10 cellular contexts compared by ENCODE assay signal in the genomic region with DNA sequence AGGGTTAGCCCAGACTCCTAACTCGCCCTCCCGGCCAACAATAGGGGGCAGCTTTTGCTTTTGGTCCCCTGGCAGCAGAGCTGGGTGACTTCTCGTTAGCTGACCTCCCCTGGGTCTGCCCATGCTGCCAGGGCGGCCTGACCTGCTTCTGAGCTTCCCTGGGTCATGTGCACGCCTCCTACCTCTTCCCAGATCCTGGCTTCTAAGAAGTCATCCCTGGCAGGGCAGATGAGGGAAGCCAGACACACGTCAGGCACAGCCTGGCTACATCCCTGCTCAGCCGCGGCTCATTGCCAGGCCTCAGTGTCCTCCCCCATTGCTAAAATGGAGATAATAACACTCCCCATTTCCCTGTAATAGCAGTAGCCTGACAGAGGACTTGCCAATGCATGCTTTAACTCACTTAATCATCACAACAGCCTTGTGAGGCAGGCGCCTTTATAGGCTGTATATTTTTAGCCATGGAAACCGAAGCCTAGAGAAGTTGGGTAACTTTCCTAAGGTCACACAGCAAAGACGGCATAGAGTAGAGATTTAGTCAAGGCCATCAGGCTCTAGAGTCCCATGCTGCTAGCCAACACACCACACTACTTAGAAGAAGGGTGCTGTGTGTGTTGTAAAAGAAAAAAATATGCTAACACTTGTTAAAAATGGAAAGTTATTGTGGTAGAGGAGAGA. TPM values are rescaled to one million over a fixed set of nuclear protein-coding genes. Genes with fewer than 3 reads are reported as not detected.
DNase-seq lines count a peak whose midpoint lies in the region; ATAC-seq, FAIRE-seq and TF ChIP-seq lines count a peak whose summit lies in the region.
"Had no signal": no experiment of that assay in that cellular context is flagged by ENCODE, and none has a peak within 500 bp of the region (broad histone marks: within the 10 kb centered on the region; RNA-seq: fewer than 3 reads in every experiment).

No MANE protein-coding gene starts in this region.

- H3K4me3 Mint-ChIP-seq in memory B cell: peak overlapping the region; percentile 36

- peaks cover 0 to 11% (median 6%) of the 10 kb centered on the region in 4 donors for H3K4me1 ChIP-seq in liver (ENCODE audit: control insufficient read depth in 4 of 4, insufficient read depth in 4 of 4, low read length in 3 of 4)
- H3K4me1 ChIP-seq in HepG2 (ENCODE audit: insufficient read depth, low read length): peaks cover 8% of the 10 kb centered on the region; the same call in 1 of the 2 replicates
- H3K4me1 ChIP-seq in aorta (ENCODE audit: control insufficient read depth in 1 of 2, insufficient read depth in 2 of 2, low read length in 2 of 2): peaks cover 0 to 5% of the 10 kb centered on the region in 2 donors
- H3K4me1 ChIP-seq in mucosa of descending colon (ENCODE audit: low read depth): peaks cover 8% of the 10 kb centered on the region
- H3K4me1 ChIP-seq: parathyroid adenoma had no signal

- BruUV-seq in HepG2 (replicated peaks; lab: Mats Ljungman, UMichigan): no TSS peak

- H3K27me3 Mint-ChIP-seq in memory B cell: no peaks in the 10 kb centered on the region

- H3K4me3 ChIP-seq in liver (ENCODE audit: low read depth in 1 of 3, low read length in 3 of 3) (peak overlapping the region in 1 of 3 donors; percentile 52), HepG2 (replicated peaks in 1 of 3; ENCODE audit: insufficient read depth in 1 of 3, low read depth in 2 of 3, low read length in 3 of 3) (no peak overlapping the region), choroid plexus epithelial cell (ENCODE audit: low read depth, low read length) (no peak overlapping the region), aorta (ENCODE audit: low read length in 2 of 2) (peak overlapping the region in 1 of 2 donors; percentile 67), mucosa of descending colon (no peak overlapping the region)

- TF ChIP-seq EP300 in HepG2 (IDR thresholded peaks at IDR 0.05; ENCODE audit: low read depth in 2 of 2, low read length in 2 of 2) (no peak), HepG2 (CRISPR knock-in tag; IDR thresholded peaks at IDR 0.05; ENCODE audit: borderline replicate concordance) (no peak)

- peaks cover 5% of the 10 kb centered on the region for H3K36me3 Mint-ChIP-seq in memory B cell

- H3K79me2 ChIP-seq in HepG2 (ENCODE audit: insufficient read depth, low read length): no peaks in the 10 kb centered on the region
- H3K79me2 ChIP-seq: parathyroid adenoma had no signal

- no peaks in the 10 kb centered on the region for H3K27me3 ChIP-seq in liver (ENCODE audit: control insufficient read depth in 4 of 4, insufficient read depth in 4 of 4, low read length in 3 of 4)
- peaks cover 8 to 52% of the 10 kb centered on the region in 2 experiments; a peak in 4 of 5 replicates for H3K27me3 ChIP-seq in HepG2 (ENCODE audit: control insufficient read depth in 1 of 2, insufficient read depth in 2 of 2, low read length in 2 of 2)
- no peaks in the 10 kb centered on the region for H3K27me3 ChIP-seq in aorta (ENCODE audit: control insufficient read depth in 1 of 2, insufficient read depth in 2 of 2, low read length in 1 of 2)

- H3K9me3 ChIP-seq in liver (ENCODE audit: control insufficient read depth in 4 of 4, low read length in 3 of 4): no peaks in the 10 kb centered on the region
- H3K9me3 ChIP-seq in HepG2 (ENCODE audit: low read length): no peaks in the 10 kb centered on the region
- no peaks in the 10 kb centered on the region for H3K9me3 ChIP-seq in aorta (ENCODE audit: control insufficient read depth, low read length)
- no peaks in the 10 kb centered on the region for H3K9me3 ChIP-seq in mucosa of descending colon

- DNase-seq in HepG2 (ENCODE audit: low spot score) (no peak), choroid plexus epithelial cell (ENCODE audit: low read depth) (peak; percentile 21), memory B cell (ENCODE audit: low spot score in 2 of 2) (no peak), aorta (peak in 1 of 2 donors; percentile 72), mucosa of descending colon (no peak)
- DNase-seq in activated naive CD4-positive, alpha-beta T cell (lab: John Stamatoyannopoulos, UW): no peak
- DNase-seq: cortex of kidney had no signal

- peak overlapping the region; percentile 1 for H3K27ac Mint-ChIP-seq in memory B cell

- CTCF ChIA-PET in HepG2 (lab: Yijun Ruan, JAX; ENCODE audit: low intra/inter-chr PET ratio, low total read pairs): no interaction called here

- FAIRE-seq in HepG2 (lab: Jason Lieb, UNC): no peak

- no peaks in the 10 kb centered on the region for H4K20me1 ChIP-seq in HepG2 (ENCODE audit: insufficient read depth, low read length)

- intact Hi-C loops in HepG2 (cut with micrococcal nuclease; ENCODE audit: unreplicated experiment) (loop anchor here (5.0 kb wide), 1 partner anchor 69 kb away; no protein-coding TSS in a partner anchor), aorta (cut with DNase I) (loop anchor here (5.0 kb wide), 2 partner anchors 54 to 79 kb away; no protein-coding TSS in a partner anchor), mucosa of descending colon (cut with DNase I, micrococcal nuclease) (no loop called here)

- 66% methylated on average over 11 of the region's 11 CpGs for WGBS in liver
- 20% methylated on average over 5 of the region's 11 CpGs for WGBS in HepG2 (ENCODE audit: low lambda C conversion rate)
- 16 to 19% methylated on average over 11 of the region's 11 CpGs for WGBS in aorta, 2 donors

- peaks cover 0 to 2% (median 0%) of the 10 kb centered on the region in 4 donors for H3K36me3 ChIP-seq in liver (ENCODE audit: control insufficient read depth in 4 of 4, insufficient read depth in 3 of 4, low read depth in 1 of 4, low read length in 3 of 4)
- H3K36me3 ChIP-seq in HepG2 (replicated peaks in 1 of 2; ENCODE audit: control insufficient read depth in 1 of 2, insufficient read depth in 2 of 2, low read length in 2 of 2): no peaks in the 10 kb centered on the region
- H3K36me3 ChIP-seq in aorta (ENCODE audit: control insufficient read depth in 1 of 2, insufficient read depth in 2 of 2, low read length in 1 of 2): peaks cover 0 to 4% of the 10 kb centered on the region in 2 donors
- H3K36me3 ChIP-seq in mucosa of descending colon (ENCODE audit: low read depth): peaks cover 1% of the 10 kb centered on the region

- H3K27ac ChIP-seq in liver (ENCODE audit: low read depth in 1 of 2, low read length in 2 of 2) (peak overlapping the region; percentile 25 to 54), HepG2 (ENCODE audit: extremely low read length, insufficient read depth, low read length) (no peak overlapping the region), aorta (ENCODE audit: low read depth in 1 of 2, low read length in 2 of 2) (peak overlapping the region in 1 of 2 donors; percentile 43)
- H3K27ac ChIP-seq: parathyroid adenoma had no signal

- no peak for TF ChIP-seq CTCF in liver (IDR thresholded peaks at IDR 0.05; ENCODE audit: low read depth, low read length, missing input control)
- TF ChIP-seq CTCF in HepG2 (CRISPR knock-in tag; IDR thresholded peaks at IDR 0.05): no peak
- TF ChIP-seq CTCF in choroid plexus epithelial cell (conservative IDR thresholded peaks at IDR 0.05; ENCODE audit: low read depth, low read length): no peak
- TF ChIP-seq CTCF in mucosa of descending colon (IDR thresholded peaks at IDR 0.05): no peak

- no peak for ATAC-seq in HepG2
- ATAC-seq in memory B cell (ENCODE audit: low read depth): no peak
- peak; percentile 38 for ATAC-seq in aorta (ENCODE audit: low FRiP score)
- ATAC-seq in HG02884 (IDR thresholded peaks at IDR 0.05; ENCODE audit: unreplicated experiment): no peak
- ATAC-seq in mucosa of descending colon: no peak

- POLR2A ChIA-PET in HepG2 (lab: Yijun Ruan, JAX): no interaction called here

- no peak overlapping the region for H3K9ac ChIP-seq in liver (ENCODE audit: low read depth in 1 of 2, low read length in 2 of 2)
- H3K9ac ChIP-seq in HepG2 (ENCODE audit: insufficient read depth, low read depth, low read length): no peak overlapping the region
- H3K9ac ChIP-seq: parathyroid adenoma had no signal

- TF ChIP-seq POLR2A in HepG2 (IDR thresholded peaks at IDR 0.05; ENCODE audit: insufficient read depth in 1 of 2, low read depth in 2 of 2, low read length in 2 of 2): no peak

- peaks cover 27% of the 10 kb centered on the region for H3K4me1 Mint-ChIP-seq in memory B cell

- H3K9me3 Mint-ChIP-seq in memory B cell: no peaks in the 10 kb centered on the region

- no peak overlapping the region for H3K4me2 ChIP-seq in HepG2 (ENCODE audit: low read depth, low read length)

- in situ Hi-C loops in HepG2 (cut with HindIII; ENCODE audit: extremely low pct_ligation_motif_present, low pct_unique_long_range_greater_than_20kb): no loop called here

- TF ChIP-seq RAD21 in liver (IDR thresholded peaks at IDR 0.05) (peak in 1 of 2 donors; percentile 25), HepG2 (CRISPR knock-in tag; IDR thresholded peaks at IDR 0.05) (no peak)

- H2AFZ ChIP-seq in HepG2 (ENCODE audit: low read length): no peak overlapping the region
- H2AFZ ChIP-seq: parathyroid adenoma had no signal

RNA-seq across cellular contexts. Expression of a gene that starts 2.1 kb away (rescaled TPM):
- total RNA-seq in liver (1 to 10 TPM; 3.0 to 4.6 TPM), HepG2 (2016; rRNA removed; fragmentation: Illumina TruSeq; extraction: Trizol) (not detected in 2 replicates), aorta (10 to 100 TPM; 13.1 to 18.7 TPM), mucosa of descending colon (10 to 100 TPM; 24.8 to 27.8 (median 25.6) TPM)
- polyA plus RNA-seq in liver (1 to 10 TPM; 1.2 to 2.5 TPM), HepG2 (2011; rRNA removed) (0.03 TPM in 2 replicates), aorta (10 to 100 TPM; 23.5 to 25.2 TPM)
- 0.10 TPM in 1 of 2 replicates, not detected in the other for total RNA-seq in HepG2 (2016; cell fraction: cytosol; rRNA removed; fragmentation: Illumina TruSeq; extraction: Trizol; ENCODE audit: low read depth)
- total RNA-seq in HepG2 (2016; cell fraction: insoluble cytoplasmic fraction; rRNA removed; fragmentation: Illumina TruSeq; extraction: Trizol): 0.02 TPM in 1 of 2 replicates, not detected in the other
- not detected in 2 replicates for total RNA-seq in HepG2 (2016; cell fraction: membrane; rRNA removed; fragmentation: Illumina TruSeq; extraction: Trizol)
- 0.09 TPM in 1 of 2 replicates, not detected in the other for total RNA-seq in HepG2 (2016; cell fraction: nucleus; rRNA removed; fragmentation: Illumina TruSeq; extraction: Trizol)
- 0.01 and 0.04 TPM in 2 replicates for polyA plus RNA-seq in HepG2 (2011; cell fraction: cytosol; rRNA removed)
- 0.02 TPM in 1 of 2 replicates, not detected in the other for polyA plus RNA-seq in HepG2 (2011; cell fraction: nucleus; rRNA removed)
- 0.04 TPM in 2 replicates for polyA plus RNA-seq in HepG2 (2012)
- 0.01 TPM in 1 of 2 replicates, not detected in the other for polyA plus RNA-seq in HepG2 (2016; cell fraction: cytosol; fragmentation: Illumina TruSeq; extraction: Trizol; ENCODE audit: low read depth)
- not detected in 2 replicates for polyA plus RNA-seq in HepG2 (2016; cell fraction: insoluble cytoplasmic fraction; fragmentation: Illumina TruSeq; extraction: Trizol; ENCODE audit: low read depth)
- not detected in 2 replicates for polyA plus RNA-seq in HepG2 (2016; cell fraction: membrane; fragmentation: Illumina TruSeq; extraction: Trizol; ENCODE audit: low read depth)
- polyA plus RNA-seq in HepG2 (2016; cell fraction: nucleus; fragmentation: Illumina TruSeq; extraction: Trizol; ENCODE audit: insufficient read depth, low read depth): 0.12 TPM in 1 of 2 replicates, not detected in the other
- 0.07 and 0.12 TPM in 2 replicates for polyA minus RNA-seq in HepG2 (2011; rRNA and poly(A)+ RNA removed; ENCODE audit: low replicate concordance)
- polyA minus RNA-seq in HepG2 (2011; cell fraction: cytosol; rRNA and poly(A)+ RNA removed): not detected in 2 replicates
- polyA minus RNA-seq in HepG2 (2011; cell fraction: nucleus; rRNA and poly(A)+ RNA removed): not detected in 2 replicates

RNA-seq across cellular contexts. Expression of a gene that starts 6.0 kb away (rescaled TPM):
- total RNA-seq in liver: 10 to 100 TPM; 34.1 to 42.8 TPM
- polyA plus RNA-seq in liver: 10 to 100 TPM; 43.0 to 74.1 TPM
- 22.1 and 41.4 TPM in 2 replicates for total RNA-seq in HepG2 (2016; rRNA removed; fragmentation: Illumina TruSeq; extraction: Trizol)
- total RNA-seq in HepG2 (2016; cell fraction: cytosol; rRNA removed; fragmentation: Illumina TruSeq; extraction: Trizol; ENCODE audit: low read depth): 12.1 and 13.3 TPM in 2 replicates
- 22.4 and 41.9 TPM in 2 replicates for total RNA-seq in HepG2 (2016; cell fraction: insoluble cytoplasmic fraction; rRNA removed; fragmentation: Illumina TruSeq; extraction: Trizol)
- 14.7 and 18.6 TPM in 2 replicates for total RNA-seq in HepG2 (2016; cell fraction: membrane; rRNA removed; fragmentation: Illumina TruSeq; extraction: Trizol)
- 27.0 and 34.8 TPM in 2 replicates for total RNA-seq in HepG2 (2016; cell fraction: nucleus; rRNA removed; fragmentation: Illumina TruSeq; extraction: Trizol)
- polyA plus RNA-seq in HepG2 (2011; rRNA removed): 85.2 and 95.6 TPM in 2 replicates
- polyA plus RNA-seq in HepG2 (2011; cell fraction: cytosol; rRNA removed): 78.6 and 141 TPM in 2 replicates
- 73.7 and 97.1 TPM in 2 replicates for polyA plus RNA-seq in HepG2 (2011; cell fraction: nucleus; rRNA removed)
- polyA plus RNA-seq in HepG2 (2012): 33.8 and 38.8 TPM in 2 replicates
- 19.2 and 22.6 TPM in 2 replicates for polyA plus RNA-seq in HepG2 (2016; cell fraction: cytosol; fragmentation: Illumina TruSeq; extraction: Trizol; ENCODE audit: low read depth)
- 24.5 and 27.8 TPM in 2 replicates for polyA plus RNA-seq in HepG2 (2016; cell fraction: insoluble cytoplasmic fraction; fragmentation: Illumina TruSeq; extraction: Trizol; ENCODE audit: low read depth)
- polyA plus RNA-seq in HepG2 (2016; cell fraction: membrane; fragmentation: Illumina TruSeq; extraction: Trizol; ENCODE audit: low read depth): 17.9 and 18.5 TPM in 2 replicates
- 58.4 and 61.4 TPM in 2 replicates for polyA plus RNA-seq in HepG2 (2016; cell fraction: nucleus; fragmentation: Illumina TruSeq; extraction: Trizol; ENCODE audit: insufficient read depth, low read depth)
- polyA minus RNA-seq in HepG2 (2011; rRNA and poly(A)+ RNA removed; ENCODE audit: low replicate concordance): 67.3 and 95.2 TPM in 2 replicates
- 29.1 and 32.2 TPM in 2 replicates for polyA minus RNA-seq in HepG2 (2011; cell fraction: cytosol; rRNA and poly(A)+ RNA removed)
- 7.9 and 10.6 TPM in 2 replicates for polyA minus RNA-seq in HepG2 (2011; cell fraction: nucleus; rRNA and poly(A)+ RNA removed)
- total RNA-seq in aorta: 10 to 100 TPM; 19.5 to 25.8 TPM
- 10 to 100 TPM; 24.9 to 75.9 TPM for polyA plus RNA-seq in aorta
- 10 to 100 TPM; 21.4 to 31.5 (median 23.9) TPM for total RNA-seq in mucosa of descending colon

RNA-seq across cellular contexts. Expression of a gene that starts 13.8 kb away (rescaled TPM):
- total RNA-seq in liver (1 to 10 TPM; 1.8 to 3.3 TPM), HepG2 (2016; rRNA removed; fragmentation: Illumina TruSeq; extraction: Trizol) (0.21 and 1.0 TPM in 2 replicates), aorta (10 to 100 TPM in 1 of 2 donors, 1 to 10 TPM in 1; 6.9 to 10.7 TPM), mucosa of descending colon (10 to 100 TPM in 2 of 3 donors, 1 to 10 TPM in 1; 8.1 to 14.2 (median 10.1) TPM)
- polyA plus RNA-seq in liver (1 to 10 TPM; 1.2 to 1.6 TPM), HepG2 (2011; rRNA removed) (0.55 and 0.86 TPM in 2 replicates), aorta (1 to 10 TPM; 1.1 to 2.6 TPM)
- total RNA-seq in HepG2 (2016; cell fraction: cytosol; rRNA removed; fragmentation: Illumina TruSeq; extraction: Trizol; ENCODE audit: low read depth): 0.10 and 0.26 TPM in 2 replicates
- 0.43 TPM in 1 of 2 replicates, not detected in the other for total RNA-seq in HepG2 (2016; cell fraction: insoluble cytoplasmic fraction; rRNA removed; fragmentation: Illumina TruSeq; extraction: Trizol)
- total RNA-seq in HepG2 (2016; cell fraction: membrane; rRNA removed; fragmentation: Illumina TruSeq; extraction: Trizol): 0.19 TPM in 1 of 2 replicates, not detected in the other
- total RNA-seq in HepG2 (2016; cell fraction: nucleus; rRNA removed; fragmentation: Illumina TruSeq; extraction: Trizol): 1.3 and 1.9 TPM in 2 replicates
- polyA plus RNA-seq in HepG2 (2011; cell fraction: cytosol; rRNA removed): 0.19 and 0.21 TPM in 2 replicates
- 3.8 and 4.6 TPM in 2 replicates for polyA plus RNA-seq in HepG2 (2011; cell fraction: nucleus; rRNA removed)
- polyA plus RNA-seq in HepG2 (2012): 0.71 and 0.78 TPM in 2 replicates
- polyA plus RNA-seq in HepG2 (2016; cell fraction: cytosol; fragmentation: Illumina TruSeq; extraction: Trizol; ENCODE audit: low read depth): 0.11 TPM in 1 of 2 replicates, not detected in the other
- not detected in 2 replicates for polyA plus RNA-seq in HepG2 (2016; cell fraction: insoluble cytoplasmic fraction; fragmentation: Illumina TruSeq; extraction: Trizol; ENCODE audit: low read depth)
- polyA plus RNA-seq in HepG2 (2016; cell fraction: membrane; fragmentation: Illumina TruSeq; extraction: Trizol; ENCODE audit: low read depth): 0.05 and 0.06 TPM in 2 replicates
- polyA plus RNA-seq in HepG2 (2016; cell fraction: nucleus; fragmentation: Illumina TruSeq; extraction: Trizol; ENCODE audit: insufficient read depth, low read depth): 0.44 and 0.88 TPM in 2 replicates
- 2.0 and 2.1 TPM in 2 replicates for polyA minus RNA-seq in HepG2 (2011; rRNA and poly(A)+ RNA removed; ENCODE audit: low replicate concordance)
- 0.18 and 0.30 TPM in 2 replicates for polyA minus RNA-seq in HepG2 (2011; cell fraction: cytosol; rRNA and poly(A)+ RNA removed)
- polyA minus RNA-seq in HepG2 (2011; cell fraction: nucleus; rRNA and poly(A)+ RNA removed): 3.1 and 3.3 TPM in 2 replicates

RNA-seq across cellular contexts. Expression of a gene that starts 17.7 kb away (rescaled TPM):
- total RNA-seq in liver (1 to 10 TPM in 1 of 2 donors, not detected in 1; 1.6 TPM), HepG2 (2016; rRNA removed; fragmentation: Illumina TruSeq; extraction: Trizol) (2.8 and 3.3 TPM in 2 replicates), aorta (1 to 10 TPM; 2.0 to 2.2 TPM), mucosa of descending colon (100 to 1,000 TPM in 2 of 3 donors, 10 to 100 TPM in 1; 82.5 to 310 (median 235) TPM)
- polyA plus RNA-seq in liver (under 1 TPM in 1 of 2 donors, not detected in 1; 0.36 TPM), HepG2 (2011; rRNA removed) (2.5 and 3.2 TPM in 2 replicates), aorta (100 to 1,000 TPM in 1 of 2 donors, 10 to 100 TPM in 1; 22.7 to 259 TPM)
- total RNA-seq in HepG2 (2016; cell fraction: cytosol; rRNA removed; fragmentation: Illumina TruSeq; extraction: Trizol; ENCODE audit: low read depth): 6.4 and 6.6 TPM in 2 replicates
- total RNA-seq in HepG2 (2016; cell fraction: insoluble cytoplasmic fraction; rRNA removed; fragmentation: Illumina TruSeq; extraction: Trizol): 2.5 and 4.8 TPM in 2 replicates
- total RNA-seq in HepG2 (2016; cell fraction: membrane; rRNA removed; fragmentation: Illumina TruSeq; extraction: Trizol): 4.6 and 6.3 TPM in 2 replicates
- 3.4 and 3.9 TPM in 2 replicates for total RNA-seq in HepG2 (2016; cell fraction: nucleus; rRNA removed; fragmentation: Illumina TruSeq; extraction: Trizol)
- polyA plus RNA-seq in HepG2 (2011; cell fraction: cytosol; rRNA removed): 4.3 and 4.5 TPM in 2 replicates
- 1.1 and 1.5 TPM in 2 replicates for polyA plus RNA-seq in HepG2 (2011; cell fraction: nucleus; rRNA removed)
- polyA plus RNA-seq in HepG2 (2012): 1.5 and 3.1 TPM in 2 replicates
- 7.0 and 8.9 TPM in 2 replicates for polyA plus RNA-seq in HepG2 (2016; cell fraction: cytosol; fragmentation: Illumina TruSeq; extraction: Trizol; ENCODE audit: low read depth)
- polyA plus RNA-seq in HepG2 (2016; cell fraction: insoluble cytoplasmic fraction; fragmentation: Illumina TruSeq; extraction: Trizol; ENCODE audit: low read depth): 3.1 and 5.6 TPM in 2 replicates
- 4.1 and 4.8 TPM in 2 replicates for polyA plus RNA-seq in HepG2 (2016; cell fraction: membrane; fragmentation: Illumina TruSeq; extraction: Trizol; ENCODE audit: low read depth)
- polyA plus RNA-seq in HepG2 (2016; cell fraction: nucleus; fragmentation: Illumina TruSeq; extraction: Trizol; ENCODE audit: insufficient read depth, low read depth): 2.8 TPM in 1 of 2 replicates, not detected in the other
- polyA minus RNA-seq in HepG2 (2011; rRNA and poly(A)+ RNA removed; ENCODE audit: low replicate concordance): 14.8 TPM in 1 of 2 replicates, not detected in the other
- not detected in 2 replicates for polyA minus RNA-seq in HepG2 (2011; cell fraction: cytosol; rRNA and poly(A)+ RNA removed)
- polyA minus RNA-seq in HepG2 (2011; cell fraction: nucleus; rRNA and poly(A)+ RNA removed): 1.2 TPM in 1 of 2 replicates, not detected in the other

RNA-seq across cellular contexts. Expression of a gene that starts 52.6 kb away (rescaled TPM):
- 100 to 1,000 TPM; 129 to 134 TPM for total RNA-seq in liver
- polyA plus RNA-seq in liver: 100 to 1,000 TPM in 1 of 2 donors, 10 to 100 TPM in 1; 89.3 to 110 TPM
- total RNA-seq in HepG2 (2016; rRNA removed; fragmentation: Illumina TruSeq; extraction: Trizol): 162 and 182 TPM in 2 replicates
- total RNA-seq in HepG2 (2016; cell fraction: cytosol; rRNA removed; fragmentation: Illumina TruSeq; extraction: Trizol; ENCODE audit: low read depth): 33.9 and 38.1 TPM in 2 replicates
- 152 and 200 TPM in 2 replicates for total RNA-seq in HepG2 (2016; cell fraction: insoluble cytoplasmic fraction; rRNA removed; fragmentation: Illumina TruSeq; extraction: Trizol)
- 48.9 and 51.9 TPM in 2 replicates for total RNA-seq in HepG2 (2016; cell fraction: membrane; rRNA removed; fragmentation: Illumina TruSeq; extraction: Trizol)
- 54.2 and 57.6 TPM in 2 replicates for total RNA-seq in HepG2 (2016; cell fraction: nucleus; rRNA removed; fragmentation: Illumina TruSeq; extraction: Trizol)
- polyA plus RNA-seq in HepG2 (2011; rRNA removed): 296 and 301 TPM in 2 replicates
- 291 and 381 TPM in 2 replicates for polyA plus RNA-seq in HepG2 (2011; cell fraction: cytosol; rRNA removed)
- polyA plus RNA-seq in HepG2 (2011; cell fraction: nucleus; rRNA removed): 94.6 and 107 TPM in 2 replicates
- 96.4 and 131 TPM in 2 replicates for polyA plus RNA-seq in HepG2 (2012)
- 42.7 and 43.8 TPM in 2 replicates for polyA plus RNA-seq in HepG2 (2016; cell fraction: cytosol; fragmentation: Illumina TruSeq; extraction: Trizol; ENCODE audit: low read depth)
- 227 and 233 TPM in 2 replicates for polyA plus RNA-seq in HepG2 (2016; cell fraction: insoluble cytoplasmic fraction; fragmentation: Illumina TruSeq; extraction: Trizol; ENCODE audit: low read depth)
- 48.1 and 50.0 TPM in 2 replicates for polyA plus RNA-seq in HepG2 (2016; cell fraction: membrane; fragmentation: Illumina TruSeq; extraction: Trizol; ENCODE audit: low read depth)
- polyA plus RNA-seq in HepG2 (2016; cell fraction: nucleus; fragmentation: Illumina TruSeq; extraction: Trizol; ENCODE audit: insufficient read depth, low read depth): 103 and 107 TPM in 2 replicates
- 239 and 250 TPM in 2 replicates for polyA minus RNA-seq in HepG2 (2011; rRNA and poly(A)+ RNA removed; ENCODE audit: low replicate concordance)
- 71.2 and 79.0 TPM in 2 replicates for polyA minus RNA-seq in HepG2 (2011; cell fraction: cytosol; rRNA and poly(A)+ RNA removed)
- 39.3 and 41.1 TPM in 2 replicates for polyA minus RNA-seq in HepG2 (2011; cell fraction: nucleus; rRNA and poly(A)+ RNA removed)
- total RNA-seq in aorta: 100 to 1,000 TPM in 1 of 2 donors, 10 to 100 TPM in 1; 92.4 to 119 TPM
- 100 to 1,000 TPM in 1 of 2 donors, 10 to 100 TPM in 1; 95.5 to 108 TPM for polyA plus RNA-seq in aorta
- 100 to 1,000 TPM; 121 to 144 (median 141) TPM for total RNA-seq in mucosa of descending colon

Comparison
In these comparisons a context has a peak if more than half of its experiments do, and no peak if none do; other contexts are left out.
1. intact Hi-C loops: an anchor here in HepG2 (5.0 kb wide) and aorta (5.0 kb wide); none called in mucosa of descending colon.